8 cellular contexts compared by ENCODE assay signal in genomic region chr19:53057904-53058579, GRCh38. TPM values are rescaled to one million over a fixed set of nuclear protein-coding genes. Genes with fewer than 3 reads are reported as not detected.
DNase-seq lines count a peak whose midpoint lies in the region; ATAC-seq and TF ChIP-seq lines count a peak whose summit lies in the region.

No MANE protein-coding gene starts in this region.

- H3K4me3 ChIP-seq in body of pancreas, result no peak overlapping the region

- H3K27me3 Mint-ChIP-seq in MCF 10A (ENCODE audit: insufficient read depth, unreplicated experiment), result no peaks in the 10 kb centered on the region
- peaks cover 10% of the 10 kb centered on the region for H3K27me3 Mint-ChIP-seq in type B pancreatic cell

- intact Hi-C loops in MCF 10A (cut with micrococcal nuclease), result no loop called here
- intact Hi-C loops in body of pancreas (cut with DNase I), result no loop called here

- H3K9me3 Mint-ChIP-seq in MCF 10A (ENCODE audit: unreplicated experiment), result peaks cover 35% of the 10 kb centered on the region
- peaks cover 15% of the 10 kb centered on the region for H3K9me3 Mint-ChIP-seq in type B pancreatic cell

- H3K27ac Mint-ChIP-seq in MCF 10A (ENCODE audit: low read depth, unreplicated experiment) (no peak overlapping the region), type B pancreatic cell (peak overlapping the region; percentile 84)

- POLR2A ChIA-PET in MCF 10A (lab: Yijun Ruan, JAX), result no interaction called here

- CTCF ChIA-PET in MCF 10A (lab: Yijun Ruan, JAX), result no interaction called here

- no peaks in the 10 kb centered on the region for H3K4me1 Mint-ChIP-seq in MCF 10A (ENCODE audit: insufficient read depth, unreplicated experiment)
- H3K4me1 Mint-ChIP-seq in type B pancreatic cell (ENCODE audit: unreplicated experiment), result peaks cover 8% of the 10 kb centered on the region

- H3K4me3 Mint-ChIP-seq in MCF 10A (ENCODE audit: unreplicated experiment) (no peak overlapping the region), type B pancreatic cell (peak overlapping the region; percentile 94)

- DNase-seq in T47D (ENCODE audit: low read depth in 1 of 2, low spot score in 1 of 2) (peak; percentile 13 to 66), MCF 10A (ENCODE audit: unreplicated experiment) (no peak), body of pancreas (peak; percentile 50 to 62 (median 54)), iPS-NIHi11 (ENCODE audit: low spot score) (peak; percentile 90), type B pancreatic cell (ENCODE audit: extremely low spot score, unreplicated experiment) (peak; percentile 80), SK-N-DZ (ENCODE audit: low spot score) (no peak), NCI-H2171 treated with DMSO at 0.1 percent for 48 hours (lab: John Stamatoyannopoulos, UW) (no peak), NCI-H774 (lab: John Stamatoyannopoulos, UW) (no peak)

- H3K9me3 ChIP-seq in body of pancreas, result peaks cover 0 to 2% (median 0%) of the 10 kb centered on the region in 3 donors

- peak in 2 of 3 donors; percentile 20 to 29 for TF ChIP-seq POLR2A in body of pancreas (IDR thresholded peaks at IDR 0.05)

- in situ Hi-C loops in T47D (cut with HindIII; ENCODE audit: low pct_unique_long_range_greater_than_20kb, low sequenced_read_pairs), result no loop called here

- no peak for TF ChIP-seq CTCF in MCF 10A (IDR thresholded peaks at IDR 0.05; ENCODE audit: unreplicated experiment)
- TF ChIP-seq CTCF in body of pancreas (IDR thresholded peaks at IDR 0.05), result no peak
- no peak for TF ChIP-seq CTCF in type B pancreatic cell (conservative IDR thresholded peaks at IDR 0.05)

- peak overlapping the region in 1 of 4 donors; percentile 41 for H3K27ac ChIP-seq in body of pancreas

- H3K36me3 ChIP-seq in body of pancreas (replicated peaks in 1 of 2; ENCODE audit: insufficient read depth in 1 of 2, low read depth in 2 of 2), result no peaks in the 10 kb centered on the region

- BruUV-seq in MCF 10A (replicated peaks; lab: Mats Ljungman, UMichigan), result no TSS peak

- peak; percentile 79 for ATAC-seq in body of pancreas

- WGBS in body of pancreas, 2 donors, result 2 to 3% methylated on average over 35 to 59 of the region's 59 CpGs

- H3K4me1 ChIP-seq in body of pancreas, result no peaks in the 10 kb centered on the region

- H3K36me3 Mint-ChIP-seq in MCF 10A (ENCODE audit: insufficient read depth, unreplicated experiment) (no peaks in the 10 kb centered on the region), type B pancreatic cell (no peaks in the 10 kb centered on the region)

- H3K27me3 ChIP-seq in body of pancreas, result no peaks in the 10 kb centered on the region

RNA-seq across cellular contexts. Expression of gene ERVV-2, which starts 13.5 kb away (rescaled TPM):
- total RNA-seq in MCF 10A (2022), result not detected in 2 replicates
- not detected for total RNA-seq in body of pancreas
- total RNA-seq in type B pancreatic cell (ENCODE audit: low replicate concordance), result 0.53 and 2.2 TPM in 2 replicates
- polyA plus RNA-seq in SK-N-DZ (2014; cell fraction: cytosol; rRNA removed), result not detected in 2 replicates
- polyA plus RNA-seq in SK-N-DZ (2014; cell fraction: nucleus; rRNA removed), result not detected in 2 replicates

RNA-seq across cellular contexts. Expression of gene ERVV-1, which starts 44.3 kb away (rescaled TPM):
- total RNA-seq in MCF 10A (2022) (not detected in 2 replicates), body of pancreas (not detected), type B pancreatic cell (ENCODE audit: low replicate concordance) (0.17 and 0.50 TPM in 2 replicates)
- 0.19 TPM in 1 of 2 replicates, not detected in the other for polyA plus RNA-seq in SK-N-DZ (2014; cell fraction: cytosol; rRNA removed)
- polyA plus RNA-seq in SK-N-DZ (2014; cell fraction: nucleus; rRNA removed), result not detected in 2 replicates

RNA-seq across cellular contexts. Expression of gene ZNF160, which starts 45.2 kb away (rescaled TPM):
- total RNA-seq in MCF 10A (2022) (16.5 and 20.3 TPM in 2 replicates), body of pancreas (10 to 100 TPM; 16.6 to 32.3 TPM), type B pancreatic cell (ENCODE audit: low replicate concordance) (30.7 and 35.9 TPM in 2 replicates)
- polyA plus RNA-seq in SK-N-DZ (2014; cell fraction: cytosol; rRNA removed), result 6.6 and 7.5 TPM in 2 replicates
- 8.3 and 15.6 TPM in 2 replicates for polyA plus RNA-seq in SK-N-DZ (2014; cell fraction: nucleus; rRNA removed)

Comparison
In these comparisons a context has a peak if more than half of its experiments do, and no peak if none do; other contexts are left out.
1. DNase-seq: peak in T47D (2 of 2), body of pancreas (4 of 4), iPS-NIHi11 (single experiment) and type B pancreatic cell (single experiment); none in MCF 10A (single experiment), SK-N-DZ (single experiment), NCI-H2171 treated with DMSO at 0.1 percent for 48 hours (single experiment) and NCI-H774 (single experiment).